19 cellular contexts compared by ENCODE assay signal in the genomic region with DNA sequence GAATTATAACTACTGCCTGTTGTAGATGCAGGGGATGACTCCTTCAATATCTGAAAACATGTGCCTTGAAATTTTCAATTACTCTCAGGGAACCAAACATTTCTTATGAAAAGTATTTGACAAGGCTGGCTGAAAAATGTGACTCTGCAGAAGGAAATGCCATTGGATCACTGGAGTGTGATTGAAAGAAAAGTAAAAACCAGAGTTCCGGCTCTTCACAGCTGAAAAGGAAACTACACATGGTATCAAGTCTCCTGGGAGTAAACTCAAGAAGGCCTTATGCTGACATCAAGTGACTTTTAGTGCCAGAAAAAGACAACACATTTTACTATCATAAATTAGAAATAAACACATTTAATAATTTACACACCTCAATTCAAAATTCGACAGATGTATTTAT.
DNase-seq lines count a peak whose midpoint lies in the region; ATAC-seq and TF ChIP-seq lines count a peak whose summit lies in the region.
"Had no signal": no experiment of that assay in that cellular context is flagged by ENCODE, and none has a peak within 500 bp of the region (broad histone marks: within the 10 kb centered on the region; RNA-seq: fewer than 3 reads in every experiment).

No MANE protein-coding gene starts in this region.

- DNase-seq in choroid plexus epithelial cell (ENCODE audit: low read depth) (peak; percentile 0), NCI-H510A treated with DMSO at 0.1 percent for 48 hours (lab: John Stamatoyannopoulos, UW) (no peak), NCI-H2227 treated with DMSO at 0.1 percent for 48 hours (lab: John Stamatoyannopoulos, UW) (no peak), esophagus squamous epithelium (lab: John Stamatoyannopoulos, UW) (no peak)
- DNase-seq in activated CD8-positive, alpha-beta memory T cell treated with anti-CD3 and anti-CD28 coated beads, Interleukin-2, amount 10 ng/mL, durations not matched to agents 7 days and 5 days, result no peak
- DNase-seq: activated CD4-positive, alpha-beta T cell treated with anti-CD3 and anti-CD28 coated beads, Interleukin-2, amount 50 U/mL, for 1 hour; activated naive CD4-positive, alpha-beta T cell treated with anti-CD3 and anti-CD28 coated beads for 36 hours; CD4-positive, CD25-positive, alpha-beta regulatory T cell; head of caudate nucleus; NCI-H226; stimulated activated CD4-positive, alpha-beta T cell treated with anti-CD3 and anti-CD28 coated beads, Interleukin-2, amount 100 ng/mL, for 48 hours had no signal

- H3K9me3 ChIP-seq in esophagus squamous epithelium, result no peaks in the 10 kb centered on the region
- H3K9me3 ChIP-seq: HAP-1, SJSA1 had no signal

- H3K4me3 ChIP-seq in choroid plexus epithelial cell (ENCODE audit: low read depth, low read length) (no peak overlapping the region), esophagus squamous epithelium (no peak overlapping the region)
- H3K4me3 ChIP-seq: coronary artery, HAP-1, SJSA1 had no signal

- H3K36me3 ChIP-seq in esophagus squamous epithelium, result no peaks in the 10 kb centered on the region
- H3K36me3 ChIP-seq: HAP-1, SJSA1 had no signal

- no peaks in the 10 kb centered on the region for H3K4me1 ChIP-seq in esophagus squamous epithelium
- H3K4me1 ChIP-seq: HAP-1, parathyroid adenoma, SJSA1 had no signal

- 44 to 55% methylated on average over 2 of the region's 2 CpGs for WGBS in esophagus squamous epithelium, 2 donors

- no peak overlapping the region for H3K4me3 Mint-ChIP-seq in activated CD8-positive, alpha-beta memory T cell treated with anti-CD3 and anti-CD28 coated beads, Interleukin-2, amount 10 ng/mL, durations not matched to agents 7 days and 5 days
- H3K4me3 Mint-ChIP-seq: activated naive CD4-positive, alpha-beta T cell treated with anti-CD3 and anti-CD28 coated beads for 36 hours; CD4-positive, CD25-positive, alpha-beta regulatory T cell had no signal

- no peaks in the 10 kb centered on the region for H3K4me1 Mint-ChIP-seq in activated CD8-positive, alpha-beta memory T cell treated with anti-CD3 and anti-CD28 coated beads, Interleukin-2, amount 10 ng/mL, durations not matched to agents 7 days and 5 days
- H3K4me1 Mint-ChIP-seq: CD4-positive, CD25-positive, alpha-beta regulatory T cell had no signal

- no peak for TF ChIP-seq POLR2A in esophagus squamous epithelium (IDR thresholded peaks at IDR 0.05)

- H3K27me3 Mint-ChIP-seq in activated CD8-positive, alpha-beta memory T cell treated with anti-CD3 and anti-CD28 coated beads, Interleukin-2, amount 10 ng/mL, durations not matched to agents 7 days and 5 days, result no peaks in the 10 kb centered on the region
- H3K27me3 Mint-ChIP-seq: CD4-positive, CD25-positive, alpha-beta regulatory T cell; IgD-negative memory B cell had no signal

- H3K27ac ChIP-seq in esophagus squamous epithelium, result no peak overlapping the region
- H3K27ac ChIP-seq: coronary artery, parathyroid adenoma, SJSA1 had no signal

- intact Hi-C loops in esophagus squamous epithelium (cut with DNase I), result no loop called here

- peaks cover 4% of the 10 kb centered on the region for H3K9me3 Mint-ChIP-seq in activated CD8-positive, alpha-beta memory T cell treated with anti-CD3 and anti-CD28 coated beads, Interleukin-2, amount 10 ng/mL, durations not matched to agents 7 days and 5 days (ENCODE audit: low read depth)

- no peak overlapping the region for H3K27ac Mint-ChIP-seq in activated CD8-positive, alpha-beta memory T cell treated with anti-CD3 and anti-CD28 coated beads, Interleukin-2, amount 10 ng/mL, durations not matched to agents 7 days and 5 days
- H3K27ac Mint-ChIP-seq: activated naive CD4-positive, alpha-beta T cell treated with anti-CD3 and anti-CD28 coated beads for 36 hours; CD4-positive, CD25-positive, alpha-beta regulatory T cell; IgD-negative memory B cell had no signal

- no peaks in the 10 kb centered on the region for H3K36me3 Mint-ChIP-seq in activated CD8-positive, alpha-beta memory T cell treated with anti-CD3 and anti-CD28 coated beads, Interleukin-2, amount 10 ng/mL, durations not matched to agents 7 days and 5 days
- H3K36me3 Mint-ChIP-seq: CD4-positive, CD25-positive, alpha-beta regulatory T cell; IgD-negative memory B cell had no signal

- no peaks in the 10 kb centered on the region for H3K27me3 ChIP-seq in esophagus squamous epithelium
- H3K27me3 ChIP-seq: SJSA1 had no signal

- TF ChIP-seq CTCF in choroid plexus epithelial cell (conservative IDR thresholded peaks at IDR 0.05; ENCODE audit: low read depth, low read length) (no peak), esophagus squamous epithelium (IDR thresholded peaks at IDR 0.05) (no peak)

- ATAC-seq in GM18498 (IDR thresholded peaks at IDR 0.05; ENCODE audit: unreplicated experiment), result peak; percentile 98
- peak; percentile 99 for ATAC-seq in GM21390 (IDR thresholded peaks at IDR 0.05; ENCODE audit: unreplicated experiment)
- ATAC-seq in HG03196 (IDR thresholded peaks at IDR 0.05; ENCODE audit: unreplicated experiment), result peak; percentile 100
- ATAC-seq in activated CD8-positive, alpha-beta memory T cell treated with anti-CD3 and anti-CD28 coated beads, Interleukin-2, amount 10 ng/mL, durations not matched to agents 7 days and 5 days, result no peak

- CTCF ChIA-PET in activated CD8-positive, alpha-beta memory T cell treated with anti-CD3 and anti-CD28 coated beads, Interleukin-2, amount 10 ng/mL, durations not matched to agents 7 days and 5 days (lab: Charles Lee), result no interaction called here
